In the genomic region with DNA sequence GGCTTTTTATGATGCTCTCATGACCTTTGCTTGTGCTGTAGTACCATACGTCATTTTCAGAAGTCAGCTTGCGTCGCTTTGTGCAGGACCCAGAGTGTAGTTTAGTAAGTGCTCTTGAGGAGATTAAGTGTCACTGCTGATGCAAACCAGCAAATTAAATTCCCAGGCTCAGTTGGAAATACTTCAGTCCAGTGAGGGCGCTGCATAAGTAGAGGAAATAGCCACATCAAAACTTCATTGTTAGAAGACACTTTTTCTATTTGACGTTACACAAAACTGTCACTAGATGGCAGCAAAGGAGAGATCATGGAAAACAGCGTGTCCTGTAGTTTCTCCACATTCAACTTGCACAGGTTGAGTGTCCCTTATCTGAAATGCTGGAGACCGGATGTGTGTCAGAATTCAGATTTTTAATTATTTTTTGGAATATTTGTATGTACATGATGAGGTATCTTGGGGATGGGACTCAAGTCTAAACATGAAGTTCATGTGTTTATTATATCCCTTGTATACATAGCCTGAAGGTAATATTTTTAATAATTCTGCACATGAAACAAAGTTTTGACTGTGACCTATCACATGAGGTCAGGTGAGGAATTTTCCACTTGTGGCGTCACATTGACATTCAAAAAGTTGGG, we compare ENCODE assay signal across 8 cellular contexts. TPM values are rescaled to one million over a fixed set of nuclear protein-coding genes. Genes with fewer than 3 reads are reported as not detected.
A peak's percentile ranks its signal among the peaks of the same experiment; 100 is the strongest.
DNase-seq lines count a peak whose midpoint lies in the region; ATAC-seq and TF ChIP-seq lines count a peak whose summit lies in the region.

No MANE protein-coding gene starts in this region.

- intact Hi-C loops in lower leg skin (cut with DNase I; ENCODE audit: low total_unique reads): no loop called here

- in situ Hi-C loops in GM13976 (cut with MboI; ENCODE audit: low sequenced_read_pairs, unreplicated experiment): no loop called here

- no peak overlapping the region for H3K4me3 ChIP-seq in AG10803 (ENCODE audit: low read length)
- H3K4me3 ChIP-seq in lower leg skin (ENCODE audit: low read depth, poor library complexity, severe bottlenecking): no peak overlapping the region

- no peak for TF ChIP-seq POLR2A in lower leg skin (IDR thresholded peaks at IDR 0.05)

- WGBS in lower leg skin, 2 donors: 10 to 15% methylated on average over 8 of the region's 8 CpGs

- DNase-seq in AG10803 (ENCODE audit: low read depth): peak; percentile 85
- peak; percentile 54 for DNase-seq in GM13976 (ENCODE audit: low spot score)
- peak; percentile 79 for DNase-seq in NCI-H1105 treated with DMSO at 0.1 percent for 48 hours (lab: John Stamatoyannopoulos, UW)
- peak; percentile 81 for DNase-seq in SK-N-DZ (ENCODE audit: low spot score)
- peak; percentile 79 for DNase-seq in epidermal melanocyte (ENCODE audit: insufficient read length, low spot score)
- DNase-seq in mucosa of gallbladder (ENCODE audit: low spot score): peak; percentile 55
- DNase-seq in lower leg skin (ENCODE audit: low spot score in 2 of 2): no peak

- TF ChIP-seq CTCF in AG10803 (conservative IDR thresholded peaks at IDR 0.05; ENCODE audit: low read length) (peak; percentile 88), GM13976 (IDR thresholded peaks at IDR 0.05; ENCODE audit: borderline replicate concordance, control extremely low read depth, extremely low read depth, insufficient read depth, missing control alignments) (peak; percentile 71), lower leg skin (IDR thresholded peaks at IDR 0.05) (peak in 1 of 3 donors; percentile 35)

- ATAC-seq in HG02852 (IDR thresholded peaks at IDR 0.05; ENCODE audit: unreplicated experiment): peak; percentile 79

RNA-seq across cellular contexts. Expression of a gene that starts 7.9 kb away (rescaled TPM):
- 47.8 and 50.2 TPM in 2 replicates for polyA plus RNA-seq in SK-N-DZ (2014; cell fraction: cytosol; rRNA removed)
- 31.7 and 41.0 TPM in 2 replicates for polyA plus RNA-seq in SK-N-DZ (2014; cell fraction: nucleus; rRNA removed)
- total RNA-seq in mucosa of gallbladder (16.5 TPM), lower leg skin (10 to 100 TPM in 1 of 4 donors, 1 to 10 TPM in 3; 6.7 to 14.1 (median 9.4) TPM)

RNA-seq across cellular contexts. Expression of a gene that starts 30.0 kb away (rescaled TPM):
- polyA plus RNA-seq in SK-N-DZ (2014; cell fraction: cytosol; rRNA removed): 1.2 TPM in 2 replicates
- polyA plus RNA-seq in SK-N-DZ (2014; cell fraction: nucleus; rRNA removed): 1.6 and 2.9 TPM in 2 replicates
- total RNA-seq in mucosa of gallbladder: 45.8 TPM
- 100 to 1,000 TPM in 1 of 4 donors, 10 to 100 TPM in 3; 47.3 to 144 (median 72.7) TPM for total RNA-seq in lower leg skin

RNA-seq across cellular contexts. Expression of a gene that starts 49.0 kb away (rescaled TPM):
- 4.0 and 4.5 TPM in 2 replicates for polyA plus RNA-seq in SK-N-DZ (2014; cell fraction: cytosol; rRNA removed)
- 9.5 and 13.3 TPM in 2 replicates for polyA plus RNA-seq in SK-N-DZ (2014; cell fraction: nucleus; rRNA removed)
- total RNA-seq in mucosa of gallbladder: 41.9 TPM
- 10 to 100 TPM in 2 of 4 donors, 1 to 10 TPM in 2; 4.4 to 11.0 (median 8.9) TPM for total RNA-seq in lower leg skin

Comparison
In these comparisons a context has a peak if more than half of its experiments do, and no peak if none do; other contexts are left out.
1. DNase-seq: peak in AG10803 (single experiment), GM13976 (single experiment), NCI-H1105 treated with DMSO at 0.1 percent for 48 hours (single experiment), SK-N-DZ (single experiment), epidermal melanocyte (single experiment) and mucosa of gallbladder (single experiment); none in lower leg skin (0 of 2).